In the genomic region with DNA sequence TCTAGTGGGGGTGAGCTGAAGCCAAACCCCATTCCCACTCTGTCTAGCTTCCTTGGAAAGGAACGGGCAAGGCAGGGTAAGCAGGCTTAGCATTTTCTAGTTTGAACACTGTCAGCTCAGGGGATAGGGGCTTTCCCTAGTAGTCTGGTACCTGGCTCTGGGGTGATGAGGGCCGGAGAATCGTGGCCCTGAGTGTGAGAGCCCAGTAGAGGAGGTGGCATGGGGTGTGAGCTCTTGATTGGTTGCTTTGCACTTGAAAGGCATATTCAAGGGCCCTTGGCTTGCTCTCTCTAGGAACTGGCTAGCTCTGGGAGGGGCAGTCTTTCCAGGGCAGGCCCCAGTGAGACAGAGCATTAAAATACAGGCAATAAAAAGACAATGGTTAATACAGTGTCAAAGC, we compare ENCODE assay signal across 29 cellular contexts. TPM values are rescaled to one million over a fixed set of nuclear protein-coding genes. Genes with fewer than 3 reads are reported as not detected.
DNase-seq lines count a peak whose midpoint lies in the region; ATAC-seq and TF ChIP-seq lines count a peak whose summit lies in the region.
"Had no signal": no experiment of that assay in that cellular context is flagged by ENCODE, and none has a peak within 500 bp of the region (broad histone marks: within the 10 kb centered on the region; RNA-seq: fewer than 3 reads in every experiment).

No MANE protein-coding gene starts in this region.

- ATAC-seq in left colon (peak; percentile 28), upper lobe of left lung (ENCODE audit: low FRiP score in 2 of 2) (peak; percentile 36 to 82)
- ATAC-seq: foreskin keratinocyte; heart right ventricle; stimulated activated naive CD8-positive, alpha-beta T cell treated with anti-CD3 and anti-CD28 coated beads, Interleukin-15, Interleukin-2, amounts not matched to agents 100 U/mL and 50 U/mL, for 24 hours; T-cell had no signal

- TF ChIP-seq CTCF in upper lobe of left lung (IDR thresholded peaks at IDR 0.05), result no peak

- 57 to 75% methylated on average over 3 of the region's 3 CpGs for WGBS in upper lobe of left lung, 2 donors

- H3K27me3 ChIP-seq in upper lobe of left lung, result no peaks in the 10 kb centered on the region
- H3K27me3 ChIP-seq in effector memory CD4-positive, alpha-beta T cell (replicated peaks; ENCODE audit: control insufficient read depth, insufficient read depth, low read length, poor library complexity, severe bottlenecking), result no peaks in the 10 kb centered on the region
- H3K27me3 ChIP-seq: esophagus muscularis mucosa, foreskin keratinocyte, heart right ventricle, SJSA1 had no signal

- H3K27ac ChIP-seq in upper lobe of left lung, result no peak overlapping the region
- no peak overlapping the region for H3K27ac ChIP-seq in effector memory CD4-positive, alpha-beta T cell (ENCODE audit: insufficient read depth, low read length, poor library complexity, severe bottlenecking)
- H3K27ac ChIP-seq: coronary artery, esophagus muscularis mucosa, foreskin keratinocyte, heart right ventricle, SJSA1, thoracic aorta had no signal

- intact Hi-C loops in left colon (cut with DNase I, micrococcal nuclease), result no loop called here

- H3K36me3 ChIP-seq in upper lobe of left lung, result no peaks in the 10 kb centered on the region
- H3K36me3 ChIP-seq in effector memory CD4-positive, alpha-beta T cell (ENCODE audit: control insufficient read depth, insufficient read depth, low read length), result no peaks in the 10 kb centered on the region
- H3K36me3 ChIP-seq: esophagus muscularis mucosa, SJSA1, thoracic aorta had no signal

- no peaks in the 10 kb centered on the region for H3K9me3 ChIP-seq in upper lobe of left lung
- H3K9me3 ChIP-seq in effector memory CD4-positive, alpha-beta T cell (ENCODE audit: control insufficient read depth, low read length), result no peaks in the 10 kb centered on the region
- H3K9me3 ChIP-seq: esophagus muscularis mucosa, heart right ventricle, SJSA1, thoracic aorta had no signal

- H3K4me3 ChIP-seq in upper lobe of left lung, result no peak overlapping the region
- H3K4me3 ChIP-seq in effector memory CD4-positive, alpha-beta T cell (ENCODE audit: insufficient read depth, low read depth, low read length, poor library complexity, severe bottlenecking), result no peak overlapping the region
- H3K4me3 ChIP-seq: coronary artery, esophagus muscularis mucosa, heart right ventricle, SJSA1, thoracic aorta had no signal

- peaks cover 0 to 13% (median 9%) of the 10 kb centered on the region in 4 donors for H3K4me1 ChIP-seq in upper lobe of left lung
- H3K4me1 ChIP-seq in effector memory CD4-positive, alpha-beta T cell (ENCODE audit: control insufficient read depth, insufficient read depth, low read length, poor library complexity, severe bottlenecking), result no peaks in the 10 kb centered on the region
- H3K4me1 ChIP-seq: foreskin keratinocyte, SJSA1 had no signal

- no peak for TF ChIP-seq EP300 in upper lobe of left lung (IDR thresholded peaks at IDR 0.05)

- DNase-seq in NCI-H2107 (lab: John Stamatoyannopoulos, UW), result peak; percentile 35
- no peak for DNase-seq in NCI-H2107 treated with DMSO at 0.1 percent for 48 hours (lab: John Stamatoyannopoulos, UW; ENCODE audit: unreplicated experiment)
- DNase-seq in NCI-H510A treated with DMSO at 0.1 percent for 48 hours (lab: John Stamatoyannopoulos, UW), result peak; percentile 89
- DNase-seq in left colon, result no peak
- DNase-seq in upper lobe of left lung, result peak in 1 of 2 donors; percentile 81
- DNase-seq in DMS114 treated with DMSO at 0.1 percent for 48 hours (lab: John Stamatoyannopoulos, UW; ENCODE audit: unreplicated experiment), result no peak
- DNase-seq in effector memory CD4-positive, alpha-beta T cell, result no peak
- no peak for DNase-seq in T-helper 2 cell
- DNase-seq: 8988T; activated CD4-positive, alpha-beta T cell treated with anti-CD3 and anti-CD28 coated beads, Interleukin-2, amount 50 U/mL, for 48 hours; activated CD4-positive, CD25-positive, alpha-beta regulatory T cell; amygdala; foreskin keratinocyte; heart right ventricle; MV-4-11; NCI-H1436 treated with DMSO at 0.1 percent for 48 hours; NCI-H2227 treated with DMSO at 0.1 percent for 48 hours; NCI-H774; occipital lobe; stimulated activated naive CD8-positive, alpha-beta T cell treated with anti-CD3 and anti-CD28 coated beads, Interleukin-15, Interleukin-2, amounts not matched to agents 100 U/mL and 50 U/mL, for 24 hours; T-cell had no signal

- no peak for TF ChIP-seq POLR2A in upper lobe of left lung (IDR thresholded peaks at IDR 0.05)

RNA-seq across cellular contexts. Expression of gene EXTL1, which starts 10.8 kb away (rescaled TPM):
- under 1 TPM in 1 of 2 donors, not detected in 1; 0.11 TPM for total RNA-seq in left colon
- under 1 TPM in 3 of 6 donors, not detected in 3; under 0.01 to 0.24 (median 0.20) TPM for total RNA-seq in upper lobe of left lung
- total RNA-seq: activated T-helper 2 cell treated with anti-CD3 and anti-CD28 coated beads, Interferon-gamma antibody, Interleukin-2, Interleukin-4, amounts not matched to agents 10 μg/mL and 5 μg/mL and 100 μg/mL, durations not matched to agents 14 hours and 24 hours and 36 hours; CD4-positive, CD25-positive, alpha-beta regulatory T cell; mesenteric fat pad had no signal

RNA-seq across cellular contexts. Expression of gene PAFAH2, which starts 12.9 kb away (rescaled TPM):
- 10 to 100 TPM; 49.2 to 51.9 TPM for total RNA-seq in left colon
- 10 to 100 TPM; 12.6 to 20.1 (median 15.1) TPM for total RNA-seq in upper lobe of left lung

RNA-seq across cellular contexts. Expression of gene SLC30A2, which starts 35.1 kb away (rescaled TPM):
- under 1 TPM in 1 of 2 donors, not detected in 1; 0.22 TPM for total RNA-seq in left colon
- total RNA-seq in upper lobe of left lung, result under 1 TPM in 3 of 6 donors, not detected in 3; 0.09 to 0.27 (median 0.15) TPM
- total RNA-seq: activated T-helper 2 cell treated with anti-CD3 and anti-CD28 coated beads, Interferon-gamma antibody, Interleukin-2, Interleukin-4, amounts not matched to agents 10 μg/mL and 5 μg/mL and 100 μg/mL, durations not matched to agents 14 hours and 24 hours and 36 hours; CD4-positive, CD25-positive, alpha-beta regulatory T cell; foreskin keratinocyte; HepG2; mesenteric fat pad; occipital lobe; SJSA1; thoracic aorta had no signal

RNA-seq across cellular contexts. Expression of gene TRIM63, which starts 56.6 kb away (rescaled TPM):
- total RNA-seq in left colon (under 1 TPM; 0.15 to 0.25 TPM), upper lobe of left lung (under 1 TPM in 3 of 6 donors, not detected in 3; 0.26 to 0.61 (median 0.34) TPM)
- total RNA-seq: activated T-helper 2 cell treated with anti-CD3 and anti-CD28 coated beads, Interferon-gamma antibody, Interleukin-2, Interleukin-4, amounts not matched to agents 10 μg/mL and 5 μg/mL and 100 μg/mL, durations not matched to agents 14 hours and 24 hours and 36 hours; CD4-positive, CD25-positive, alpha-beta regulatory T cell; foreskin keratinocyte; HepG2; SJSA1; T-cell; thoracic aorta had no signal

Comparison
In these comparisons a context has a peak if more than half of its experiments do, and no peak if none do; other contexts are left out.
1. DNase-seq: peak in NCI-H2107 (single experiment) and NCI-H510A treated with DMSO at 0.1 percent for 48 hours (single experiment); none in NCI-H2107 treated with DMSO at 0.1 percent for 48 hours (single experiment), left colon (0 of 2), DMS114 treated with DMSO at 0.1 percent for 48 hours (single experiment), effector memory CD4-positive, alpha-beta T cell (0 of 3) and T-helper 2 cell (0 of 5).